ENCODE assay signal across 18 cellular contexts in the genomic region with DNA sequence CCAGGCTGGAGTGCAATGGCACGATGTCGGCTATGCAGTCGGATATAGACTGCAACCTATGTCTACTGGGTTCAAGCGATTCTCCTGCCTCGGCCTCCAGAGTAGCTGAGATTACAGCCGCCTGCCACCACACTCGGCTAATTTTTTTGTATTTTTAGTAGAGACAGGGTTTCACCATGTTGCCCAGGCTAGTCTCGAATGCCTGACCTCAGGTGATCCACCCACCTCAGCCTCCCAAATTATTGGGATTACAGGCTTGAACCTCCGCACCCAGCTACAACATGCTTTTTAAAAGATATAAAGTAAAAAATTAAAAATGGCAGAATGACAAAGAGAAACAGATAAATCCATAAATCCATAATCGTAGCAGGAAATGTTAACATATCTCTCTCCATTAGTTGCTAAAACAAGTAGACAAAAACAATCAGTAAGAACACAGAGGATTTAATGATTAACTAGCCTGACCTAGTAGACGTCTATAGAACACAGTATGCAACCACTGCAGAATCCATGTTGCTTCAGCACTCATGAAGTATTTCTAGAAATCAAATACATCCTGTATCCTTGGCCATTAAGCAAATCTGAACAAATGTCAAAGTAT. TPM values are rescaled to one million over a fixed set of nuclear protein-coding genes. Genes with fewer than 3 reads are reported as not detected.
A peak's percentile ranks its signal among the peaks of the same experiment; 100 is the strongest.
DNase-seq lines count a peak whose midpoint lies in the region; ATAC-seq and TF ChIP-seq lines count a peak whose summit lies in the region.
"Had no signal": no experiment of that assay in that cellular context is flagged by ENCODE, and none has a peak within 500 bp of the region (broad histone marks: within the 10 kb centered on the region; RNA-seq: fewer than 3 reads in every experiment).

No MANE protein-coding gene starts in this region.

- H3K36me3 ChIP-seq in hepatocyte (replicated peaks; ENCODE audit: insufficient read depth, low read depth) (no peaks in the 10 kb centered on the region), right lobe of liver (no peaks in the 10 kb centered on the region)
- H3K36me3 ChIP-seq: BLaER1 treated with 17β-estradiol and CSF1 and Interleukin-3, amounts not matched to agents 10 nM and 100 nM; HAP-1 had no signal

- H3K27ac Mint-ChIP-seq in natural killer cell treated with Interleukin-12 subunit alpha and Interleukin-12 subunit beta and Interleukin-15 and Interleukin-18, amount 100 ng/mL, for 72 hours, result peak overlapping the region in 1 of 2 donors; percentile 10
- H3K27ac Mint-ChIP-seq in natural killer cell, result no peak overlapping the region
- no peak overlapping the region for H3K27ac Mint-ChIP-seq in activated naive CD4-positive, alpha-beta T cell treated with anti-CD3 and anti-CD28 coated beads, Interleukin-2, amount 50 U/mL, for 72 hours

- H3K9me2 ChIP-seq in hepatocyte (replicated peaks; ENCODE audit: insufficient read depth), result no peaks in the 10 kb centered on the region

- H3K9me3 Mint-ChIP-seq in natural killer cell treated with Interleukin-12 subunit alpha and Interleukin-12 subunit beta and Interleukin-15 and Interleukin-18, amount 100 ng/mL, for 72 hours, result peaks cover 2% of the 10 kb centered on the region
- H3K9me3 Mint-ChIP-seq in natural killer cell, result peaks cover 0 to 3% of the 10 kb centered on the region in 2 donors
- H3K9me3 Mint-ChIP-seq in activated naive CD4-positive, alpha-beta T cell treated with anti-CD3 and anti-CD28 coated beads, Interleukin-2, amount 50 U/mL, for 72 hours, result peaks cover 5 to 6% of the 10 kb centered on the region in 2 donors

- H3K4me1 ChIP-seq in hepatocyte (ENCODE audit: insufficient read depth), result peaks cover 5% of the 10 kb centered on the region
- peaks cover 0 to 15% (median 0%) of the 10 kb centered on the region in 4 donors for H3K4me1 ChIP-seq in right lobe of liver

- H3K4me1 Mint-ChIP-seq in natural killer cell treated with Interleukin-12 subunit alpha and Interleukin-12 subunit beta and Interleukin-15 and Interleukin-18, amount 100 ng/mL, for 72 hours (ENCODE audit: low read depth in 2 of 2), result peaks cover 21 to 35% of the 10 kb centered on the region in 2 donors
- peaks cover 43 to 53% of the 10 kb centered on the region in 2 donors for H3K4me1 Mint-ChIP-seq in natural killer cell

- DNase-seq in natural killer cell treated with Interleukin-12 subunit alpha and Interleukin-12 subunit beta and Interleukin-15 and Interleukin-18, amount 100 ng/mL, for 72 hours (ENCODE audit: low spot score), result peak; percentile 5
- DNase-seq in natural killer cell (no peak), hepatocyte (ENCODE audit: low spot score) (peak; percentile 53), right lobe of liver (peak in 1 of 3 donors; percentile 8), COR-L47 (lab: John Stamatoyannopoulos, UW) (no peak), medulla oblongata (ENCODE audit: extremely low spot score) (no peak)
- no peak for DNase-seq in activated naive CD4-positive, alpha-beta T cell treated with anti-CD3 and anti-CD28 coated beads, Interleukin-2, amount 50 U/mL, for 72 hours (ENCODE audit: low spot score in 2 of 2)
- DNase-seq: DMS 273 treated with DMSO at 0.1 percent for 48 hours, MV-4-11, NCI-H1417, NCI-H187 treated with DMSO at 0.1 percent for 48 hours, NCI-H2171, NCI-H446, NCI-H69, Right ventricle myocardium superior had no signal

- no peak overlapping the region for H3K4me3 Mint-ChIP-seq in natural killer cell treated with Interleukin-12 subunit alpha and Interleukin-12 subunit beta and Interleukin-15 and Interleukin-18, amount 100 ng/mL, for 72 hours
- H3K4me3 Mint-ChIP-seq in natural killer cell, result no peak overlapping the region

- no peak overlapping the region for H2AFZ ChIP-seq in hepatocyte

- 82% methylated on average over 11 of the region's 11 CpGs for WGBS in hepatocyte (ENCODE audit: low lambda C conversion rate, missing lambda C conversion rate)
- WGBS in right lobe of liver (ENCODE audit: insufficient coverage, low coverage, low lambda C conversion rate, missing lambda C conversion rate), result 27% methylated on average over 5 of the region's 11 CpGs

- intact Hi-C loops in natural killer cell (cut with micrococcal nuclease) (no loop called here), right lobe of liver (cut with DNase I) (no loop called here)

- ATAC-seq in natural killer cell treated with Interleukin-12 subunit alpha and Interleukin-12 subunit beta and Interleukin-15 and Interleukin-18, amount 100 ng/mL, for 72 hours, result no peak
- ATAC-seq in natural killer cell (no peak), right lobe of liver (peak; percentile 55 to 87 (median 64)), GM21737 (IDR thresholded peaks at IDR 0.05; ENCODE audit: unreplicated experiment) (no peak)
- no peak for ATAC-seq in activated naive CD4-positive, alpha-beta T cell treated with anti-CD3 and anti-CD28 coated beads, Interleukin-2, amount 50 U/mL, for 72 hours

- no peaks in the 10 kb centered on the region for H4K20me1 ChIP-seq in hepatocyte (ENCODE audit: insufficient read depth, poor library complexity, severe bottlenecking)
- H4K20me1 ChIP-seq: BLaER1 treated with 17β-estradiol and CSF1 and Interleukin-3, amounts not matched to agents 10 nM and 100 nM had no signal

- no peaks in the 10 kb centered on the region for H3K27me3 Mint-ChIP-seq in natural killer cell treated with Interleukin-12 subunit alpha and Interleukin-12 subunit beta and Interleukin-15 and Interleukin-18, amount 100 ng/mL, for 72 hours
- no peaks in the 10 kb centered on the region for H3K27me3 Mint-ChIP-seq in natural killer cell (ENCODE audit: low read depth in 2 of 2)

- H3K4me3 ChIP-seq in hepatocyte, result no peak overlapping the region
- H3K4me3 ChIP-seq in right lobe of liver, result no peak overlapping the region
- H3K4me3 ChIP-seq: BLaER1 treated with 17β-estradiol and CSF1 and Interleukin-3, amounts not matched to agents 10 nM and 100 nM; HAP-1 had no signal

- TF ChIP-seq CTCF in natural killer cell (IDR thresholded peaks at IDR 0.05), result no peak
- no peak for TF ChIP-seq CTCF in hepatocyte (IDR thresholded peaks at IDR 0.05; ENCODE audit: poor library complexity)
- no peak for TF ChIP-seq CTCF in right lobe of liver (IDR thresholded peaks at IDR 0.05)

- no peak for TF ChIP-seq POLR2A in right lobe of liver (IDR thresholded peaks at IDR 0.05)

- H3K4me2 ChIP-seq in hepatocyte, result peak overlapping the region; percentile 38

- peaks cover 5% of the 10 kb centered on the region for H3K36me3 Mint-ChIP-seq in natural killer cell treated with Interleukin-12 subunit alpha and Interleukin-12 subunit beta and Interleukin-15 and Interleukin-18, amount 100 ng/mL, for 72 hours
- no peaks in the 10 kb centered on the region for H3K36me3 Mint-ChIP-seq in natural killer cell
- peaks cover 0 to 9% of the 10 kb centered on the region in 2 donors for H3K36me3 Mint-ChIP-seq in activated naive CD4-positive, alpha-beta T cell treated with anti-CD3 and anti-CD28 coated beads, Interleukin-2, amount 50 U/mL, for 72 hours

- H3K27ac ChIP-seq in hepatocyte (peak overlapping the region; percentile 29), right lobe of liver (peak overlapping the region in 1 of 3 donors; percentile 35)
- H3K27ac ChIP-seq: BLaER1 treated with 17β-estradiol and CSF1 and Interleukin-3, amounts not matched to agents 10 nM and 100 nM had no signal

- H3K9me3 ChIP-seq in hepatocyte (ENCODE audit: low read depth) (no peaks in the 10 kb centered on the region), right lobe of liver (no peaks in the 10 kb centered on the region)
- H3K9me3 ChIP-seq: HAP-1 had no signal

- no peaks in the 10 kb centered on the region for H3K79me2 ChIP-seq in hepatocyte

- H3K27me3 ChIP-seq in hepatocyte, result no peaks in the 10 kb centered on the region
- no peaks in the 10 kb centered on the region for H3K27me3 ChIP-seq in right lobe of liver
- H3K27me3 ChIP-seq: BLaER1 treated with 17β-estradiol and CSF1 and Interleukin-3, amounts not matched to agents 10 nM and 100 nM had no signal

RNA-seq across cellular contexts. Expression of a gene that starts 59.9 kb away (rescaled TPM):
- total RNA-seq in natural killer cell treated with Interleukin-12 subunit alpha and Interleukin-12 subunit beta and Interleukin-15 and Interleukin-18, amount 100 ng/mL, for 72 hours, result not detected
- total RNA-seq in natural killer cell (under 1 TPM in 2 of 3 donors, not detected in 1; 0.54 to 0.68 TPM), hepatocyte (1.4 and 2.3 TPM in 2 replicates), right lobe of liver (under 1 TPM in 4 of 6 experiments, not detected in 2; 0.15 to 0.74 (median 0.36) TPM)
- polyA plus RNA-seq in hepatocyte, result 2.8 and 2.9 TPM in 2 replicates
- total RNA-seq in activated naive CD4-positive, alpha-beta T cell treated with anti-CD3 and anti-CD28 coated beads, Interleukin-2, amount 50 U/mL, for 72 hours, result 1 to 10 TPM in 1 of 2 donors, under 1 TPM in 1; 0.46 to 1.8 TPM
- total RNA-seq: Right ventricle myocardium superior had no signal

Comparison
In these comparisons a context has a peak if more than half of its experiments do, and no peak if none do; other contexts are left out.
1. DNase-seq: peak in natural killer cell treated with Interleukin-12 subunit alpha and Interleukin-12 subunit beta and Interleukin-15 and Interleukin-18, amount 100 ng/mL, for 72 hours (single experiment) and hepatocyte (single experiment); none in natural killer cell (single experiment), activated naive CD4-positive, alpha-beta T cell treated with anti-CD3 and anti-CD28 coated beads, Interleukin-2, amount 50 U/mL, for 72 hours (0 of 2), COR-L47 (single experiment) and medulla oblongata (single experiment).
2. ATAC-seq: peak in right lobe of liver (4 of 4); none in natural killer cell treated with Interleukin-12 subunit alpha and Interleukin-12 subunit beta and Interleukin-15 and Interleukin-18, amount 100 ng/mL, for 72 hours (0 of 2), natural killer cell (0 of 3), activated naive CD4-positive, alpha-beta T cell treated with anti-CD3 and anti-CD28 coated beads, Interleukin-2, amount 50 U/mL, for 72 hours (0 of 2) and GM21737 (single experiment).